ENCODE assay signal across 1 cellular context in genomic region chr5:100576217-100576751, GRCh38.
A peak's percentile ranks its signal among the peaks of the same experiment; 100 is the strongest.
TF ChIP-seq lines count a peak whose summit lies in the region.

No MANE protein-coding gene starts in this region.

TF ChIP-seq in endothelial cell of umbilical vein, 7 proteins besides CTCF, POLR2A, EP300 and RAD21:
- TF ChIP-seq MAX (IDR thresholded peaks at IDR 0.05; ENCODE audit: insufficient read depth, insufficient read length) (no peak), JUN (IDR thresholded peaks at IDR 0.05; ENCODE audit: borderline replicate concordance, insufficient read depth, insufficient read length, low read depth) (peak; percentile 63), GATA2 (IDR thresholded peaks at IDR 0.05; ENCODE audit: insufficient read depth, insufficient read length, low read depth, low read length) (peak; percentile 40)
